ENCODE assay signal across 1 cellular context in genomic region chr19:55459551-55459949, GRCh38.
TF ChIP-seq lines count a peak whose summit lies in the region.

No MANE protein-coding gene starts in this region.

TF ChIP-seq in IMR-90, 13 proteins besides CTCF, POLR2A, EP300 and RAD21:
- no peak for TF ChIP-seq CEBPB (IDR thresholded peaks at IDR 0.05; ENCODE audit: low read depth, low read length)
- no peak for TF ChIP-seq MXI1 (IDR thresholded peaks at IDR 0.05; ENCODE audit: borderline replicate concordance, low read depth, low read length)
- TF ChIP-seq BHLHE40 (IDR thresholded peaks at IDR 0.05; ENCODE audit: low read depth, low read length) = no peak
- TF ChIP-seq CHD1 (IDR thresholded peaks at IDR 0.05; ENCODE audit: low read depth, low read length) = no peak
- TF ChIP-seq SMC3 (IDR thresholded peaks at IDR 0.05; ENCODE audit: low read depth, low read length) = no peak
- TF ChIP-seq, protein P1, sequence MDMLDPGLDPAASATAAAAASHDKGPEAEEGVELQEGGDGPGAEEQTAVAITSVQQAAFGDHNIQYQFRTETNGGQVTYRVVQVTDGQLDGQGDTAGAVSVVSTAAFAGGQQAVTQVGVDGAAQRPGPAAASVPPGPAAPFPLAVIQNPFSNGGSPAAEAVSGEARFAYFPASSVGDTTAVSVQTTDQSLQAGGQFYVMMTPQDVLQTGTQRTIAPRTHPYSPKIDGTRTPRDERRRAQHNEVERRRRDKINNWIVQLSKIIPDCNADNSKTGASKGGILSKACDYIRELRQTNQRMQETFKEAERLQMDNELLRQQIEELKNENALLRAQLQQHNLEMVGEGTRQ (IDR thresholded peaks at IDR 0.05; ENCODE audit: low read depth, low read length) = no peak
- no peak for TF ChIP-seq RCOR1 (IDR thresholded peaks at IDR 0.05; ENCODE audit: insufficient replicate concordance, low read length)
- TF ChIP-seq FOS (IDR thresholded peaks at IDR 0.05; ENCODE audit: low read depth, low read length) = no peak
- no peak for TF ChIP-seq MAFK (IDR thresholded peaks at IDR 0.05; ENCODE audit: low read depth, low read length)
- no peak for TF ChIP-seq MAZ (IDR thresholded peaks at IDR 0.05; ENCODE audit: borderline replicate concordance, low read depth, low read length)
- TF ChIP-seq NFE2L2 (IDR thresholded peaks at IDR 0.05; ENCODE audit: low read depth, low read length) = no peak
- TF ChIP-seq RFX5 (IDR thresholded peaks at IDR 0.05; ENCODE audit: low read depth, low read length) = no peak
- TF ChIP-seq ELK1 (IDR thresholded peaks at IDR 0.05; ENCODE audit: borderline replicate concordance, low read depth, low read length) = no peak
TF ChIP-seq in IMR-90: peak in this region for 0.
